1 cellular context compared by ENCODE assay signal in the genomic region with DNA sequence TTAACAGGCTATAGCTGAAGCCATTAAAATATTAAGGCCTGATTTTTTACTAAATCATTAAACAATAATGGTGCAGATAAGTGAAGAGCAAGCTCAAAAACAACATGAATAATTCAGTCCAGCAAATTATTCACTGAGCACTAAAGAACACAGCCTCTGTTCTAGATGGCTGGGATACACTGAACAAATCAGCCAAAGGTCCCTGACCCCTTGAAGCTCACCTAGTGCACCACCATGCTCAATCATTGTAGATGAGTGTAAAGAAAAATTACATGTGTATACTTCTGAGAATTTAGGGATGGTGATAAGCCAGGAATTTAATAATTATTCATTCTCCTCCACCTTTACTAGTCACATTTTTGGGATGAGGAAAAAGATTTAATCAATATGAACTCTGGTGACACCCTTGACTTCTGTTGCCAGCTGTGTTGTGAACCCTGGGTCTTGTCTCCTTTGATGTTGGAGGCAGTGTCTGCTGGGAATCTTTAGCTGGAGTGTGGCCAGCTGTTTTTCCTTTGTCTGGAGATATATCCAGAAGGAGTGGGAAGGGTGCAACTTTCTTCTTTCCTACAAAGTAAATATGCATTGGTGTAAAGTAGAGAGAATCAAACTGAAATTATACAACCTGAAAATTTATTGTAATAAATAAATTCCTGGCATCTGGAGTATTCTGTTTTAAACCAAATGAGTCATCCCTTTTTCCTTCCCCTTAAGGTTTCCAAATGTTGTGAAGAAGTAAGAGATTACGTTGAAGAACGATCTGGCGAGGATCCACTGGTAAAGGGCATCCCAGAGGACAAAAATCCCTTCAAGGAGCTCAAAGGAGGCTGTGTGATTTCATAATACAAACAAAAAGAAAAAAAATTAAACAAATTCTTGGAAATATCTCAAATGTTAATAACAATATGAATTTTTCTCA.
TF ChIP-seq lines count a peak whose summit lies in the region.

No MANE protein-coding gene starts in this region.

TF ChIP-seq in IMR-90, 13 proteins besides CTCF, POLR2A, EP300 and RAD21:
- TF ChIP-seq SMC3 (IDR thresholded peaks at IDR 0.05; ENCODE audit: low read depth, low read length) = no peak
- 0 out of 2 replicates have a peak, but pooled peaks have one; percentile 19 for TF ChIP-seq FOS (IDR thresholded peaks at IDR 0.05; ENCODE audit: low read depth, low read length)
- TF ChIP-seq, protein P1, sequence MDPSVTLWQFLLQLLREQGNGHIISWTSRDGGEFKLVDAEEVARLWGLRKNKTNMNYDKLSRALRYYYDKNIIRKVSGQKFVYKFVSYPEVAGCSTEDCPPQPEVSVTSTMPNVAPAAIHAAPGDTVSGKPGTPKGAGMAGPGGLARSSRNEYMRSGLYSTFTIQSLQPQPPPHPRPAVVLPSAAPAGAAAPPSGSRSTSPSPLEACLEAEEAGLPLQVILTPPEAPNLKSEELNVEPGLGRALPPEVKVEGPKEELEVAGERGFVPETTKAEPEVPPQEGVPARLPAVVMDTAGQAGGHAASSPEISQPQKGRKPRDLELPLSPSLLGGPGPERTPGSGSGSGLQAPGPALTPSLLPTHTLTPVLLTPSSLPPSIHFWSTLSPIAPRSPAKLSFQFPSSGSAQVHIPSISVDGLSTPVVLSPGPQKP (IDR thresholded peaks at IDR 0.05; ENCODE audit: borderline replicate concordance, low read depth, low read length) = no peak
- TF ChIP-seq, protein P2, sequence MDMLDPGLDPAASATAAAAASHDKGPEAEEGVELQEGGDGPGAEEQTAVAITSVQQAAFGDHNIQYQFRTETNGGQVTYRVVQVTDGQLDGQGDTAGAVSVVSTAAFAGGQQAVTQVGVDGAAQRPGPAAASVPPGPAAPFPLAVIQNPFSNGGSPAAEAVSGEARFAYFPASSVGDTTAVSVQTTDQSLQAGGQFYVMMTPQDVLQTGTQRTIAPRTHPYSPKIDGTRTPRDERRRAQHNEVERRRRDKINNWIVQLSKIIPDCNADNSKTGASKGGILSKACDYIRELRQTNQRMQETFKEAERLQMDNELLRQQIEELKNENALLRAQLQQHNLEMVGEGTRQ (IDR thresholded peaks at IDR 0.05; ENCODE audit: low read depth, low read length) = no peak
- no peak for TF ChIP-seq MAFK (IDR thresholded peaks at IDR 0.05; ENCODE audit: low read depth, low read length)
- no peak for TF ChIP-seq NFE2L2 (IDR thresholded peaks at IDR 0.05; ENCODE audit: low read depth, low read length)
TF ChIP-seq in IMR-90: peak in this region for 1.
